In the genomic region with DNA sequence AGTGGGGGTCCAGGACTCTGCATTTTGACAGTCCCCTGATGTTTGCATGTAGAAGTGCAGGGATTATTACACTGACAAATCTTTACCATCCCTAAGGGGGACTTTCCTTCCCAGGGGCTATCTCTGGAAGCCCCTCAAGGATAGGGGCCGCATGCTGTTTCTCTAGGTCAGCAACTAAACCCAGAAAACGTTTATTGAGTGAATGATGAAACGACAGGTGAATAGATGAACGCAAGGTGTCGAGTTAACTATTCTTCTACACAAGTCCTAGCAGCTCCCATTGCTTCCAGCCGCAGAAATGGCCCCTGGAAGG, we compare ENCODE assay signal across 8 cellular contexts. TPM values are rescaled to one million over a fixed set of nuclear protein-coding genes. Genes with fewer than 3 reads are reported as not detected.
DNase-seq lines count a peak whose midpoint lies in the region; TF ChIP-seq lines count a peak whose summit lies in the region.

No MANE protein-coding gene starts in this region.

- TF ChIP-seq CTCF in OCI-LY1 (IDR thresholded peaks at IDR 0.05; ENCODE audit: low read length) (no peak), endodermal cell (conservative IDR thresholded peaks at IDR 0.05) (no peak), osteoblast (IDR thresholded peaks at IDR 0.05; ENCODE audit: extremely low read depth, low read depth, low read length) (no peak)

- in situ Hi-C loops in KBM-7 (cut with MboI; ENCODE audit: low pct_unique_long_range_greater_than_20kb, low sequenced_read_pairs): loop anchor here (25.0 kb wide), 1 partner anchor 285 kb away; no protein-coding TSS in a partner anchor

- H3K9me3 ChIP-seq in CD8-positive, alpha-beta memory T cell (ENCODE audit: low read length): no peaks in the 10 kb centered on the region
- no peaks in the 10 kb centered on the region for H3K9me3 ChIP-seq in OCI-LY1 (ENCODE audit: low read length)
- H3K9me3 ChIP-seq in endodermal cell (ENCODE audit: control insufficient read depth, low read length): peaks cover 34% of the 10 kb centered on the region
- no peaks in the 10 kb centered on the region for H3K9me3 ChIP-seq in osteoblast (ENCODE audit: low read depth, low read length)

- H3K4me1 Mint-ChIP-seq in CD8-positive, alpha-beta memory T cell: peaks cover 18 to 26% (median 22%) of the 10 kb centered on the region in 3 donors
- peaks cover 22% of the 10 kb centered on the region for H3K4me1 Mint-ChIP-seq in endodermal cell

- peaks cover 0 to 3% (median 0%) of the 10 kb centered on the region in 5 donors for H3K9me3 Mint-ChIP-seq in CD8-positive, alpha-beta memory T cell
- peaks cover 50% of the 10 kb centered on the region for H3K9me3 Mint-ChIP-seq in endodermal cell

- peak overlapping the region; percentile 39; the same call in 1 of the 2 replicates for H2AFZ ChIP-seq in OCI-LY1 (ENCODE audit: low read length)
- peak overlapping the region; percentile 99 for H2AFZ ChIP-seq in osteoblast (ENCODE audit: low read length)

- no peaks in the 10 kb centered on the region for H3K36me3 ChIP-seq in CD8-positive, alpha-beta memory T cell (ENCODE audit: insufficient read depth, low read length)
- H3K36me3 ChIP-seq in OCI-LY1 (ENCODE audit: insufficient read depth, low read length): no peaks in the 10 kb centered on the region
- H3K36me3 ChIP-seq in endodermal cell (ENCODE audit: control insufficient read depth, insufficient read depth, low read length): peaks cover 8% of the 10 kb centered on the region
- no peaks in the 10 kb centered on the region for H3K36me3 ChIP-seq in osteoblast (ENCODE audit: insufficient read depth, low read length)

- H3K9ac ChIP-seq in OCI-LY1 (ENCODE audit: low read length) (peak overlapping the region; percentile 73; the same call in 1 of the 2 replicates), endodermal cell (ENCODE audit: extremely low read depth, low read length, poor library complexity, severe bottlenecking) (peak overlapping the region; percentile 79)

- peak overlapping the region; percentile 72 for H3K4me2 ChIP-seq in OCI-LY1 (ENCODE audit: low read length)
- peak overlapping the region; percentile 92 for H3K4me2 ChIP-seq in osteoblast (ENCODE audit: insufficient read depth, low read length)

- peaks cover 3% of the 10 kb centered on the region in 2 donors for H3K27me3 Mint-ChIP-seq in CD8-positive, alpha-beta memory T cell
- H3K27me3 Mint-ChIP-seq in endodermal cell (ENCODE audit: insufficient read depth): no peaks in the 10 kb centered on the region

- H3K79me2 ChIP-seq in OCI-LY1 (ENCODE audit: insufficient read depth, low read length): peaks cover 4% of the 10 kb centered on the region; the same call in 1 of the 2 replicates
- peaks cover 29% of the 10 kb centered on the region for H3K79me2 ChIP-seq in osteoblast (ENCODE audit: insufficient read depth, low read length)

- WGBS in endodermal cell (ENCODE audit: insufficient coverage in 1 of 2, insufficient read length in 1 of 2), 2 experiments: 28 to 30% methylated on average over 5 to 6 of the region's 6 CpGs

- H3K9me2 ChIP-seq in OCI-LY1 (ENCODE audit: low read depth, low read length): no peaks in the 10 kb centered on the region

- peaks cover 17% of the 10 kb centered on the region for H3K4me1 ChIP-seq in CD8-positive, alpha-beta memory T cell (ENCODE audit: insufficient read depth, low read length)
- H3K4me1 ChIP-seq in OCI-LY1 (ENCODE audit: insufficient read depth, low read length, severe bottlenecking) (peaks cover 32% of the 10 kb centered on the region), endodermal cell (ENCODE audit: control insufficient read depth, insufficient read depth, low read length) (no peaks in the 10 kb centered on the region), osteoblast (ENCODE audit: insufficient read depth, low read length) (peaks cover 11% of the 10 kb centered on the region)

- no peak for DNase-seq in CD8-positive, alpha-beta memory T cell
- DNase-seq in endodermal cell (no peak), osteoblast (ENCODE audit: insufficient read length, low spot score, missing footprints) (no peak), pons (ENCODE audit: low spot score) (no peak), NOMO-1 (lab: John Stamatoyannopoulos, UW; ENCODE audit: unreplicated experiment in 2 of 2) (no peak), NCI-H82 treated with DMSO at 0.1 percent for 48 hours (lab: John Stamatoyannopoulos, UW; ENCODE audit: unreplicated experiment) (no peak), KBM-7 (no peak)

- H4K20me1 ChIP-seq in OCI-LY1 (ENCODE audit: insufficient read depth, low read length) (no peaks in the 10 kb centered on the region), osteoblast (ENCODE audit: insufficient read depth, low read length) (peaks cover 6% of the 10 kb centered on the region)

- POLR2A ChIA-PET in CD8-positive, alpha-beta memory T cell (lab: Charles Lee): no interaction called here

- peak overlapping the region; percentile 82 for H3K4me3 ChIP-seq in CD8-positive, alpha-beta memory T cell (ENCODE audit: low read length)
- H3K4me3 ChIP-seq in OCI-LY1 (ENCODE audit: low read depth, low read length, poor library complexity, severe bottlenecking) (peak overlapping the region; percentile 75), endodermal cell (ENCODE audit: low read length) (peak overlapping the region; percentile 96), osteoblast (ENCODE audit: insufficient read depth, low read length) (peak overlapping the region; percentile 99)

- H3F3A ChIP-seq in OCI-LY1 (ENCODE audit: insufficient read depth, low read length): no peaks in the 10 kb centered on the region

- peak overlapping the region; percentile 62 for H3K27ac ChIP-seq in CD8-positive, alpha-beta memory T cell (ENCODE audit: low read depth, low read length)
- H3K27ac ChIP-seq in OCI-LY1 (ENCODE audit: low read depth, low read length, poor library complexity, severe bottlenecking): peak overlapping the region; percentile 50
- no peak overlapping the region for H3K27ac ChIP-seq in endodermal cell (ENCODE audit: low read depth, low read length)
- H3K27ac ChIP-seq in osteoblast (ENCODE audit: low read depth, low read length): no peak overlapping the region

- H3K36me3 Mint-ChIP-seq in CD8-positive, alpha-beta memory T cell: peaks cover 0 to 12% (median 7%) of the 10 kb centered on the region in 3 donors
- H3K36me3 Mint-ChIP-seq in endodermal cell (ENCODE audit: low read depth): peaks cover 43% of the 10 kb centered on the region

- CTCF ChIA-PET in CD8-positive, alpha-beta memory T cell (lab: Charles Lee): interaction anchor here (1.0 to 2.0 kb wide), 5 partner anchors 8 to 464 kb away, joined by 3 to 8 read pairs (median 4); partner anchors contain the start of gene DTWD2

- H3K27me3 ChIP-seq in CD8-positive, alpha-beta memory T cell (ENCODE audit: insufficient read depth, low read length, poor library complexity, severe bottlenecking): no peaks in the 10 kb centered on the region
- H3K27me3 ChIP-seq in OCI-LY1 (ENCODE audit: insufficient read depth, low read length) (no peaks in the 10 kb centered on the region), endodermal cell (ENCODE audit: control insufficient read depth, insufficient read depth, low read length, poor library complexity, severe bottlenecking) (no peaks in the 10 kb centered on the region), osteoblast (ENCODE audit: insufficient read depth, low read length) (no peaks in the 10 kb centered on the region)

- H3K27ac Mint-ChIP-seq in CD8-positive, alpha-beta memory T cell: peak overlapping the region; percentile 81 to 97 (median 92)
- peak overlapping the region; percentile 98 for H3K27ac Mint-ChIP-seq in endodermal cell

- peak overlapping the region; percentile 85 to 96 (median 94) for H3K4me3 Mint-ChIP-seq in CD8-positive, alpha-beta memory T cell
- peak overlapping the region; percentile 86 for H3K4me3 Mint-ChIP-seq in endodermal cell

RNA-seq across cellular contexts. Expression of gene HSD17B4, which starts 0.3 kb away (rescaled TPM):
- total RNA-seq in CD8-positive, alpha-beta memory T cell: 10 to 100 TPM; 59.1 to 84.6 TPM
- 51.7 TPM for polyA plus RNA-seq in CD8-positive, alpha-beta memory T cell
- 100 to 1,000 TPM; 453 to 480 TPM for total RNA-seq in endodermal cell
- 154 TPM for polyA plus RNA-seq in endodermal cell (2013, experiment 1 of 2)
- 158 TPM for polyA plus RNA-seq in endodermal cell (2013, experiment 2 of 2)
- total RNA-seq in osteoblast: 130 and 134 TPM in 2 replicates

Comparison
In these comparisons a context has a peak if more than half of its experiments do, and no peak if none do; other contexts are left out.
1. H3K27ac ChIP-seq: peak in CD8-positive, alpha-beta memory T cell (single experiment) and OCI-LY1 (single experiment); none in endodermal cell (single experiment) and osteoblast (single experiment).
2. Peak in every context shown above with its lines, with median percentiles within 50 percentile points of each other: H3K4me3 ChIP-seq.